In the genomic region with DNA sequence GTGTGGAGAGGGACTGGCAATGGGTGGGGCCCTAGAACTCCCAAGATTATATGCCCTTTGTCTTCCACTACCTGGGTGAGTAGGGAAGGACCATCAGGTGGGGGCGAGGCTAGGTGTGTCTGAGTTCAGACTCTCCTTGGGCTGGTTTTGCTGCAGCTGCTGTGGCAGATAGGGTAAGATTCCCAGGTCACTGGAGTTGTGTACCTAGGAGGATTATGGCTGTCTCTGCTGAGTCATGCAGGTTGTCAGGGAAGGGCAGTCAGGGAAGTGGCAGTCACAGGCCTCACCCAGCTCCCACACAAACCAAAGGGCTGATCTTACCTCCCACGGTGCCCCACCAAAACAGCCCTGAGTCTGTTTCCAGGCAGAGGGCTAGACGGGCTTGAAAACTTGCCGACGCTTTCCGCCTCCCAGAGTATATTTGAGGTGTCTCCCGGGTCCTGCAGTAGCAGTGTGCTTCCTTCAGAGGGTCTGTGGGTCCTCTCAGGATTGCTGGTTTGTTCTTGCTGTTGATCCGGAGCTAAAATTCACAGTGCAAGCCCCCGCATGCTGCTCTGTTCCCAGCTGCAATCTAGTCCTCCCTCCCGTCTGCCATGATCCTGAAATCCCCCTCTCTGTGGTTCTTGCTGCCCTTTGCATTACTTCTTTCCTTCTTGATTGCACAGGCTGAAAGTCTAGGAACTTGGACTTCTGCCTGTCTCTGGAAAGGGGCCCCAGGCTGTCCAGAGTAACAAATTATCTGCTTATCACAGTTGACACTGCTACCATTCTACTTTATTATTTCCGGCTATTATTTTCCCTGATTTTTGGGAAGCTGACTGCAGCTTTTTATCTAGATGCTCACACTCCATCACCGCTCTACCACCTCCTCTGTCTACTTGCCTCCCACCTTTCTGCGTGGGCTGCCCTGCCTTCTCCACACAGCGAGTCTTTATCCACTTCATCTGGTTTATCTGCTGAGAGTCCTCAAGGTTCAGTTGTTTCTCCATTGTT, we compare ENCODE assay signal across 1 cellular context.
A peak's percentile ranks its signal among the peaks of the same experiment; 100 is the strongest.
TF ChIP-seq lines count a peak whose summit lies in the region.

No MANE protein-coding gene starts in this region.

TF ChIP-seq in K562, 482 proteins besides CTCF, POLR2A, EP300 and RAD21 (continued from another document):
- TF ChIP-seq, protein P1, sequence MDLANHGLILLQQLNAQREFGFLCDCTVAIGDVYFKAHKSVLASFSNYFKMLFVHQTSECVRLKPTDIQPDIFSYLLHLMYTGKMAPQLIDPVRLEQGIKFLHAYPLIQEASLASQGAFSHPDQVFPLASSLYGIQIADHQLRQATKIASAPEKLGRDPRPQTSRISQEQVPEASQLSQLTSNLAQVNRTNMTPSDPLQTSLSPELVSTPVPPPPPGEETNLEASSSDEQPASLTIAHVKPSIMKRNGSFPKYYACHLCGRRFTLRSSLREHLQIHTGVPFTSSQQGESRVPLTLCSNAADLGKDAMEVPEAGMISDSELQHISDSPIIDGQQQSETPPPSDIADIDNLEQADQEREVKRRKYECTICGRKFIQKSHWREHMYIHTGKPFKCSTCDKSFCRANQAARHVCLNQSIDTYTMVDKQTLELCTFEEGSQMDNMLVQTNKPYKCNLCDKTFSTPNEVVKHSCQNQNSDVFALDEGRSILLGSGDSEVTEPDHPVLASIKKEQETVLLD (IDR thresholded peaks at IDR 0.05): no peak
- TF ChIP-seq ZNF316 (IDR thresholded peaks at IDR 0.05) (peak; percentile 44; the same call in 1 of the 2 replicates), NEUROD1 (IDR thresholded peaks at IDR 0.05; ENCODE audit: borderline replicate concordance, low read depth, low read length, partially characterized antibody) (no peak), MECOM (CRISPR knock-in tag; IDR thresholded peaks at IDR 0.05) (no peak), MAFF (IDR thresholded peaks at IDR 0.05; ENCODE audit: low read length) (peak; percentile 25; the same call in 1 of the 2 replicates), NFE2L1 (tag; IDR thresholded peaks at IDR 0.05; ENCODE audit: borderline replicate concordance, low read depth) (no peak), ELF1 (tag; IDR thresholded peaks at IDR 0.05) (no peak), ELF4 (CRISPR knock-in tag; IDR thresholded peaks at IDR 0.05) (no peak), TEAD2 (tag; IDR thresholded peaks at IDR 0.05) (no peak), ZNF583 (CRISPR knock-in tag; IDR thresholded peaks at IDR 0.05) (no peak), EGR1 (conservative IDR thresholded peaks at IDR 0.05) (peak; percentile 77), KDM2B (CRISPR knock-in tag; IDR thresholded peaks at IDR 0.05) (no peak), CBFA2T2 (conservative IDR thresholded peaks at IDR 0.05) (peak; percentile 27; the same call in 1 of the 2 replicates), NELFE (IDR thresholded peaks at IDR 0.05; ENCODE audit: insufficient read depth, insufficient read length) (no peak), ZNF282 (CRISPR knock-in tag; IDR thresholded peaks at IDR 0.05) (no peak), FIP1L1 (IDR thresholded peaks at IDR 0.05; ENCODE audit: low read depth, low read length, poor library complexity, severe bottlenecking) (no peak), CBFA2T3 (IDR thresholded peaks at IDR 0.05) (peak; percentile 65), SOX6 (IDR thresholded peaks at IDR 0.05) (peak; percentile 69; the same call in 1 of the 2 replicates), BCL6 (CRISPR knock-in tag; IDR thresholded peaks at IDR 0.05) (no peak), MAFG (tag; conservative IDR thresholded peaks at IDR 0.05) (peak; percentile 70), STAT5A (IDR thresholded peaks at IDR 0.05; ENCODE audit: borderline replicate concordance, low read length) (no peak)
- TF ChIP-seq, protein P2, sequence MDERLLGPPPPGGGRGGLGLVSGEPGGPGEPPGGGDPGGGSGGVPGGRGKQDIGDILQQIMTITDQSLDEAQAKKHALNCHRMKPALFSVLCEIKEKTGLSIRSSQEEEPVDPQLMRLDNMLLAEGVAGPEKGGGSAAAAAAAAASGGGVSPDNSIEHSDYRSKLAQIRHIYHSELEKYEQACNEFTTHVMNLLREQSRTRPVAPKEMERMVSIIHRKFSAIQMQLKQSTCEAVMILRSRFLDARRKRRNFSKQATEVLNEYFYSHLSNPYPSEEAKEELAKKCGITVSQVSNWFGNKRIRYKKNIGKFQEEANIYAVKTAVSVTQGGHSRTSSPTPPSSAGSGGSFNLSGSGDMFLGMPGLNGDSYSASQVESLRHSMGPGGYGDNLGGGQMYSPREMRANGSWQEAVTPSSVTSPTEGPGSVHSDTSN (CRISPR knock-in tag; IDR thresholded peaks at IDR 0.05; ENCODE audit: low read depth): no peak
- TF ChIP-seq, protein P2 (tag; conservative IDR thresholded peaks at IDR 0.05; ENCODE audit: low read depth): peak; percentile 45; the same call in 1 of the 2 replicates
- TF ChIP-seq, protein P3, sequence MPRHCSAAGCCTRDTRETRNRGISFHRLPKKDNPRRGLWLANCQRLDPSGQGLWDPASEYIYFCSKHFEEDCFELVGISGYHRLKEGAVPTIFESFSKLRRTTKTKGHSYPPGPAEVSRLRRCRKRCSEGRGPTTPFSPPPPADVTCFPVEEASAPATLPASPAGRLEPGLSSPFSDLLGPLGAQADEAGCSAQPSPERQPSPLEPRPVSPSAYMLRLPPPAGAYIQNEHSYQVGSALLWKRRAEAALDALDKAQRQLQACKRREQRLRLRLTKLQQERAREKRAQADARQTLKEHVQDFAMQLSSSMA (CRISPR knock-in tag; IDR thresholded peaks at IDR 0.05): no peak
